In genomic region chr10:115972426-115972825, GRCh38 we compare ENCODE assay signal across 32 cellular contexts.
"Had no signal": no experiment of that assay in that cellular context is flagged by ENCODE, and none has a peak within 500 bp of the region (broad histone marks: within the 10 kb centered on the region; RNA-seq: fewer than 3 reads in every experiment).

No MANE protein-coding gene starts in this region.

- H3K9me3 ChIP-seq: esophagus muscularis mucosa, gastrocnemius medialis had no signal

- H3K4me3 ChIP-seq: coronary artery, dorsolateral prefrontal cortex, esophagus muscularis mucosa, gastrocnemius medialis had no signal

- H3K36me3 Mint-ChIP-seq: activated naive CD8-positive, alpha-beta T cell had no signal

- H3K36me3 ChIP-seq: brain microvascular endothelial cell, esophagus muscularis mucosa, gastrocnemius medialis had no signal

- FAIRE-seq: astrocyte, bronchial epithelial cell had no signal

- H3K27me3 ChIP-seq: brain microvascular endothelial cell, dorsolateral prefrontal cortex, esophagus muscularis mucosa, foreskin keratinocyte, gastrocnemius medialis had no signal

- DNase-seq: activated CD4-positive, alpha-beta memory T cell treated with anti-CD3 and anti-CD28 coated beads, Interleukin-2, amount 10 ng/mL, durations not matched to agents 7 days and 5 days; activated CD4-positive, alpha-beta T cell treated with anti-CD3 and anti-CD28 coated beads for 36 hours; activated CD4-positive, alpha-beta T cell treated with anti-CD3 and anti-CD28 coated beads, Interleukin-2, amount 10 ng/mL, durations not matched to agents 24 days and 14 days; activated CD4-positive, CD25-positive, alpha-beta regulatory T cell; activated CD4-positive, CD25-positive, alpha-beta regulatory T cell treated with anti-CD3 and anti-CD28 coated beads, Interleukin-2, amount 50 U/mL, for 72 hours; activated CD8-positive, alpha-beta memory T cell treated with anti-CD3 and anti-CD28 coated beads, Interleukin-2, amount 50 U/mL, for 48 hours; activated gamma-delta T cell; activated naive CD4-positive, alpha-beta T cell; activated naive CD4-positive, alpha-beta T cell treated with anti-CD3 and anti-CD28 coated beads, Interleukin-2, amount 50 U/mL, for 16 hours; activated T-cell treated with anti-CD3 and anti-CD28 coated beads for 4 hours; activated T-cell treated with anti-CD3 and anti-CD28 coated beads, Interleukin-2, amount 50 U/mL, for 24 hours; activated T-cell treated with anti-CD3 and anti-CD28 coated beads, Interleukin-2, amount 50 U/mL, for 72 hours; amniotic stem cell; anterior cingulate cortex; brain microvascular endothelial cell; dorsolateral prefrontal cortex; effector CD4-positive, alpha-beta T cell; effector memory CD8-positive, alpha-beta T cell; erythroblast; foreskin keratinocyte; gastrocnemius medialis; T-helper 1 cell; T-helper 17 cell; T1000 had no signal

- H3K27ac Mint-ChIP-seq: activated CD4-positive, alpha-beta memory T cell treated with anti-CD3 and anti-CD28 coated beads, Interleukin-2, amount 10 ng/mL, durations not matched to agents 7 days and 5 days; activated CD4-positive, alpha-beta T cell treated with anti-CD3 and anti-CD28 coated beads for 36 hours; activated CD4-positive, alpha-beta T cell treated with anti-CD3 and anti-CD28 coated beads, Interleukin-2, amount 10 ng/mL, durations not matched to agents 24 days and 14 days; activated naive CD8-positive, alpha-beta T cell; activated T-cell treated with anti-CD3 and anti-CD28 coated beads, Interleukin-2, amount 50 U/mL, for 24 hours; activated T-cell treated with anti-CD3 and anti-CD28 coated beads, Interleukin-2, amount 50 U/mL, for 72 hours; dendritic cell treated with granulocyte-macrophage colony-stimulating factor and Interleukin-4, amounts not matched to agents 40 ng/mL and 50 ng/mL, for 4 days; effector memory CD8-positive, alpha-beta T cell; T-helper 17 cell; T-helper 2 cell treated with Interferon-gamma antibody and Interleukin-4, amounts not matched to agents 5 μg/mL and 100 μg/mL, for 36 hours had no signal

- H3K4me3 Mint-ChIP-seq: activated CD4-positive, alpha-beta memory T cell treated with anti-CD3 and anti-CD28 coated beads, Interleukin-2, amount 10 ng/mL, durations not matched to agents 7 days and 5 days; activated CD4-positive, alpha-beta T cell treated with anti-CD3 and anti-CD28 coated beads for 36 hours; activated CD4-positive, alpha-beta T cell treated with anti-CD3 and anti-CD28 coated beads, Interleukin-2, amount 10 ng/mL, durations not matched to agents 24 days and 14 days; activated naive CD8-positive, alpha-beta T cell; activated T-cell treated with anti-CD3 and anti-CD28 coated beads, Interleukin-2, amount 50 U/mL, for 24 hours; activated T-cell treated with anti-CD3 and anti-CD28 coated beads, Interleukin-2, amount 50 U/mL, for 72 hours; central memory CD8-positive, alpha-beta T cell; dendritic cell treated with granulocyte-macrophage colony-stimulating factor and Interleukin-4, amounts not matched to agents 40 ng/mL and 50 ng/mL, for 4 days; effector memory CD8-positive, alpha-beta T cell; T-helper 17 cell; T-helper 2 cell treated with Interferon-gamma antibody and Interleukin-4, amounts not matched to agents 5 μg/mL and 100 μg/mL, for 36 hours had no signal

- H3K27me3 Mint-ChIP-seq: activated CD4-positive, alpha-beta memory T cell treated with anti-CD3 and anti-CD28 coated beads, Interleukin-2, amount 10 ng/mL, durations not matched to agents 7 days and 5 days; activated CD4-positive, alpha-beta T cell treated with anti-CD3 and anti-CD28 coated beads, Interleukin-2, amount 10 ng/mL, durations not matched to agents 24 days and 14 days; activated naive CD8-positive, alpha-beta T cell; activated T-cell treated with anti-CD3 and anti-CD28 coated beads, Interleukin-2, amount 50 U/mL, for 24 hours; central memory CD8-positive, alpha-beta T cell; dendritic cell treated with granulocyte-macrophage colony-stimulating factor and Interleukin-4, amounts not matched to agents 40 ng/mL and 50 ng/mL, for 4 days; effector memory CD8-positive, alpha-beta T cell; T-helper 17 cell had no signal

- H3K4me1 Mint-ChIP-seq: activated CD4-positive, alpha-beta memory T cell treated with anti-CD3 and anti-CD28 coated beads, Interleukin-2, amount 10 ng/mL, durations not matched to agents 7 days and 5 days; activated CD4-positive, alpha-beta T cell treated with anti-CD3 and anti-CD28 coated beads for 36 hours; activated CD4-positive, alpha-beta T cell treated with anti-CD3 and anti-CD28 coated beads, Interleukin-2, amount 10 ng/mL, durations not matched to agents 24 days and 14 days; central memory CD8-positive, alpha-beta T cell; T-helper 17 cell had no signal

- H3K27ac ChIP-seq: brain microvascular endothelial cell, coronary artery, dorsolateral prefrontal cortex, esophagus muscularis mucosa, foreskin keratinocyte, gastrocnemius medialis had no signal

- ATAC-seq: activated CD4-positive, alpha-beta T cell treated with anti-CD3 and anti-CD28 coated beads for 36 hours; activated T-cell treated with anti-CD3 and anti-CD28 coated beads, Interleukin-2, amount 50 U/mL, for 72 hours; effector memory CD8-positive, alpha-beta T cell; foreskin keratinocyte; gastrocnemius medialis; T-helper 17 cell had no signal

- H3K4me1 ChIP-seq: foreskin keratinocyte, gastrocnemius medialis had no signal
